Comparison of ENCODE assay signal across 8 cellular contexts in genomic region chr4:153467154-153467896, GRCh38. TPM values are rescaled to one million over a fixed set of nuclear protein-coding genes. Genes with fewer than 3 reads are reported as not detected.
DNase-seq lines count a peak whose midpoint lies in the region; ATAC-seq, FAIRE-seq and TF ChIP-seq lines count a peak whose summit lies in the region.

No MANE protein-coding gene starts in this region.

- H3K27me3 ChIP-seq in heart right ventricle (no peaks in the 10 kb centered on the region), sigmoid colon (no peaks in the 10 kb centered on the region)

- H3K36me3 Mint-ChIP-seq in Calu3 (ENCODE audit: insufficient read depth, unreplicated experiment) = peaks cover 23% of the 10 kb centered on the region
- H3K36me3 Mint-ChIP-seq in activated naive CD4-positive, alpha-beta T cell treated with anti-CD3 and anti-CD28 coated beads, Interleukin-2, amount 10 ng/mL, durations not matched to agents 7 days and 5 days = peaks cover 40% of the 10 kb centered on the region

- CTCF ChIA-PET in Calu3 (lab: Charles Lee) = interaction anchor here (1.1 to 1.7 kb wide), 2 partner anchors 19 to 107 kb away, joined by 3 to 4 read pairs; no protein-coding TSS in a partner anchor
- CTCF ChIA-PET in activated naive CD4-positive, alpha-beta T cell treated with anti-CD3 and anti-CD28 coated beads, Interleukin-2, amount 10 ng/mL, durations not matched to agents 7 days and 5 days (lab: Charles Lee) = interaction anchor here (0.8 to 3.8 kb wide), 24 partner anchors 10 to 325 kb away, joined by 3 to 40 read pairs (median 4); partner anchors contain the start of gene MND1

- intact Hi-C loops in Calu3 (cut with micrococcal nuclease; ENCODE audit: unreplicated experiment) = loop anchor here (10.0 kb wide), 1 partner anchor 107 kb away; no protein-coding TSS in a partner anchor
- intact Hi-C loops in heart right ventricle (cut with DNase I) = loop anchor here in 9 of 10 donors (2.0 to 10.0 kb wide), 7 partner anchors 90 to 123 kb away; partner anchors contain the start of gene MND1 (in 5 of the 9)
- intact Hi-C loops in sigmoid colon (cut with DNase I) = loop anchor here (5.0 to 10.0 kb wide), 3 partner anchors 35 to 343 kb away; no protein-coding TSS in a partner anchor

- H3K27ac Mint-ChIP-seq in Calu3 (ENCODE audit: unreplicated experiment) = peak overlapping the region; percentile 62
- peak overlapping the region; percentile 95 for H3K27ac Mint-ChIP-seq in activated naive CD4-positive, alpha-beta T cell treated with anti-CD3 and anti-CD28 coated beads, Interleukin-2, amount 10 ng/mL, durations not matched to agents 7 days and 5 days

- no peak for TF ChIP-seq POLR2A in sigmoid colon (IDR thresholded peaks at IDR 0.05)

- H3K36me3 ChIP-seq in heart right ventricle (peaks cover 0 to 7% (median 0%) of the 10 kb centered on the region in 9 donors), sigmoid colon (no peaks in the 10 kb centered on the region)

- H3K27ac ChIP-seq in heart right ventricle (peak overlapping the region; percentile 28 to 93 (median 85)), sigmoid colon (peak overlapping the region; percentile 83 to 89 (median 86))

- WGBS in heart right ventricle, 2 donors = 2% methylated on average over 28 of the region's 28 CpGs
- WGBS in sigmoid colon, 2 donors = 1 to 2% methylated on average over 28 of the region's 28 CpGs

- DNase-seq in Calu3 (peak; percentile 68), GM19239 (ENCODE audit: insufficient read length, low spot score) (peak; percentile 74), NCI-H774 (lab: John Stamatoyannopoulos, UW) (peak; percentile 47), heart right ventricle (peak; percentile 38 to 40), sigmoid colon (peak; percentile 73), AG08395 (ENCODE audit: low spot score) (no peak)
- peak; percentile 66 for DNase-seq in activated naive CD4-positive, alpha-beta T cell treated with anti-CD3 and anti-CD28 coated beads, Interleukin-2, amount 10 ng/mL, durations not matched to agents 7 days and 5 days

- H3K27me3 Mint-ChIP-seq in Calu3 (ENCODE audit: unreplicated experiment) = no peaks in the 10 kb centered on the region
- peaks cover 4% of the 10 kb centered on the region for H3K27me3 Mint-ChIP-seq in activated naive CD4-positive, alpha-beta T cell treated with anti-CD3 and anti-CD28 coated beads, Interleukin-2, amount 10 ng/mL, durations not matched to agents 7 days and 5 days

- no peaks in the 10 kb centered on the region for H3K9me3 Mint-ChIP-seq in Calu3 (ENCODE audit: low read depth, unreplicated experiment)
- H3K9me3 Mint-ChIP-seq in activated naive CD4-positive, alpha-beta T cell treated with anti-CD3 and anti-CD28 coated beads, Interleukin-2, amount 10 ng/mL, durations not matched to agents 7 days and 5 days = no peaks in the 10 kb centered on the region

- no peak for TF ChIP-seq EP300 in sigmoid colon (IDR thresholded peaks at IDR 0.05)

- no TSS peak for BruUV-seq in Calu3 (replicated peaks; lab: Mats Ljungman, UMichigan)

- no peak for TF ChIP-seq CTCF in Calu3 (IDR thresholded peaks at IDR 0.05; ENCODE audit: unreplicated experiment)
- no peak for TF ChIP-seq CTCF in heart right ventricle (IDR thresholded peaks at IDR 0.05)
- no peak for TF ChIP-seq CTCF in sigmoid colon (IDR thresholded peaks at IDR 0.05)

- H3K9me3 ChIP-seq in heart right ventricle (no peaks in the 10 kb centered on the region), sigmoid colon (no peaks in the 10 kb centered on the region)

- peak overlapping the region; percentile 61 to 98 (median 91) for H3K4me3 ChIP-seq in heart right ventricle
- peak overlapping the region; percentile 80 to 98 (median 86) for H3K4me3 ChIP-seq in sigmoid colon

- H3K4me3 Mint-ChIP-seq in Calu3 (ENCODE audit: low read depth, unreplicated experiment) = peak overlapping the region; percentile 82
- peak overlapping the region; percentile 96 for H3K4me3 Mint-ChIP-seq in activated naive CD4-positive, alpha-beta T cell treated with anti-CD3 and anti-CD28 coated beads, Interleukin-2, amount 10 ng/mL, durations not matched to agents 7 days and 5 days

- FAIRE-seq in GM19239 (lab: Jason Lieb, UNC) = peak; percentile 98

- peak; percentile 53 for ATAC-seq in HG03196 (IDR thresholded peaks at IDR 0.05; ENCODE audit: unreplicated experiment)
- peak; percentile 2 to 63 (median 44) for ATAC-seq in heart right ventricle

- H3K4me1 Mint-ChIP-seq in Calu3 (ENCODE audit: low read depth, unreplicated experiment) = peaks cover 16% of the 10 kb centered on the region
- H3K4me1 Mint-ChIP-seq in activated naive CD4-positive, alpha-beta T cell treated with anti-CD3 and anti-CD28 coated beads, Interleukin-2, amount 10 ng/mL, durations not matched to agents 7 days and 5 days = peaks cover 58% of the 10 kb centered on the region

- H3K4me1 ChIP-seq in heart right ventricle (peaks cover 3 to 72% (median 48%) of the 10 kb centered on the region in 9 donors), sigmoid colon (peaks cover 0 to 66% (median 44%) of the 10 kb centered on the region in 4 donors)

RNA-seq across cellular contexts. Expression of gene TMEM131L, which starts 1.2 kb away (rescaled TPM):
- 8.8 and 9.4 TPM in 2 replicates for total RNA-seq in Calu3 (2022)
- 10 to 100 TPM in 9 of 10 donors, 1 to 10 TPM in 1; 9.1 to 33.6 (median 20.0) TPM for total RNA-seq in heart right ventricle
- polyA plus RNA-seq in heart right ventricle = 1 to 10 TPM; 2.7 to 3.7 TPM
- total RNA-seq in sigmoid colon = 10 to 100 TPM in 3 of 4 donors, 1 to 10 TPM in 1; 8.2 to 27.2 (median 15.6) TPM
- polyA plus RNA-seq in sigmoid colon = 10 to 100 TPM in 1 of 3 donors, under 1 TPM in 2; 0.60 to 15.2 (median 0.69) TPM
